Comparison of ENCODE assay signal across 15 cellular contexts in the genomic region with DNA sequence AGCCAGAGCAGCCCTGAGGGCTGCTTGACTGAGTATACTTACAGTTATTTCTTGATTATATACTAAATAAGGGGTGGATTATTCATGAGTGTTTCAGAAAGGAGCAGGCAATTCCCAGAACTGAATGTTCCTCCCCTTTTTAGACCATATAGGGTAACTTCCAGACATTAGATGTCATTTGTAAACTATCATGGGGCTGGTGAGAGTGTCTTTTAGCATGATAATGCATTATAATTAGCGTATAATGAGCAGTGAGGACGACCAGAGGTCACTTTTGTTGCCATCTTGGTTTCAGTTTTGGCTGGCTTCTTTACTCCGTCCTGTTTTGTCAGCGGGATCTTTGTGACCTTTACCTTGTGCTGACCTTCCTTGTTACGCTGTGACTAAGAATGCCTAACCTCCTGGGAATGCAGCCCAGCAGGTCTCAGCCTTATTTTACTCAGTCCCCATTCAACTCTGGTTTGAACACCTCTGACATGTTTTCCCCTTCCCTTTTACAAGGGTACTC. TPM values are rescaled to one million over a fixed set of nuclear protein-coding genes. Genes with fewer than 3 reads are reported as not detected.
DNase-seq lines count a peak whose midpoint lies in the region; ATAC-seq and TF ChIP-seq lines count a peak whose summit lies in the region.
"Had no signal": no experiment of that assay in that cellular context is flagged by ENCODE, and none has a peak within 500 bp of the region (broad histone marks: within the 10 kb centered on the region; RNA-seq: fewer than 3 reads in every experiment).

No MANE protein-coding gene starts in this region.

- peaks cover 3% of the 10 kb centered on the region for H3K4me1 ChIP-seq in parathyroid adenoma

- H3K9me3 ChIP-seq in parathyroid adenoma (ENCODE audit: control insufficient read depth, low read length): no peaks in the 10 kb centered on the region
- H3K9me3 ChIP-seq: HAP-1, ovary had no signal

- H3K27me3 ChIP-seq in parathyroid adenoma (ENCODE audit: control insufficient read depth, insufficient read depth, low read length): no peaks in the 10 kb centered on the region
- H3K27me3 ChIP-seq: ovary had no signal

- peak overlapping the region; percentile 49 for H3K27ac ChIP-seq in parathyroid adenoma
- H3K27ac ChIP-seq: ovary had no signal

- no peak for TF ChIP-seq RAD21 in Ishikawa (IDR thresholded peaks at IDR 0.05; ENCODE audit: low read depth)

- TF ChIP-seq EP300 in Ishikawa (IDR thresholded peaks at IDR 0.05; ENCODE audit: borderline replicate concordance): no peak

- in situ Hi-C loops in KBM-7 (cut with MboI; ENCODE audit: low pct_unique_long_range_greater_than_20kb, low sequenced_read_pairs): no loop called here

- no peaks in the 10 kb centered on the region for H3K79me2 ChIP-seq in parathyroid adenoma

- H3K4me2 ChIP-seq in parathyroid adenoma (ENCODE audit: low read length): peak overlapping the region; percentile 48

- H3K4me3 ChIP-seq in epithelial cell of proximal tubule (ENCODE audit: low read depth, low read length) (peak overlapping the region; percentile 17), parathyroid adenoma (ENCODE audit: low read depth, low read length) (no peak overlapping the region)
- H3K4me3 ChIP-seq: HAP-1, ovary had no signal

- no peak overlapping the region for H2AFZ ChIP-seq in parathyroid adenoma

- H3K9ac ChIP-seq in parathyroid adenoma: no peak overlapping the region

- ATAC-seq in GM19463 (IDR thresholded peaks at IDR 0.05; ENCODE audit: unreplicated experiment) (peak; percentile 49), HG02885 (IDR thresholded peaks at IDR 0.05; ENCODE audit: poor library complexity, unreplicated experiment) (no peak)
- ATAC-seq: stimulated activated naive CD8-positive, alpha-beta T cell treated with anti-CD3 and anti-CD28 coated beads, Interleukin-15, Interleukin-2, amounts not matched to agents 100 U/mL and 50 U/mL, for 24 hours had no signal

- TF ChIP-seq CTCF in epithelial cell of proximal tubule (conservative IDR thresholded peaks at IDR 0.05; ENCODE audit: low read depth, low read length): no peak
- no peak for TF ChIP-seq CTCF in parathyroid adenoma (IDR thresholded peaks at IDR 0.05)
- no peak for TF ChIP-seq CTCF in GM20000 (IDR thresholded peaks at IDR 0.05; ENCODE audit: extremely low read depth, missing control alignments)

- no peak for DNase-seq in epithelial cell of proximal tubule (ENCODE audit: low read depth)
- DNase-seq in NCI-H1417 treated with DMSO at 0.1 percent for 48 hours (lab: John Stamatoyannopoulos, UW): no peak
- DNase-seq in GM20000 (ENCODE audit: low spot score): no peak
- no peak for DNase-seq in KBM-7
- DNase-seq: activated naive CD4-positive, alpha-beta T cell treated with anti-CD3 and anti-CD28 coated beads for 36 hours; foreskin fibroblast; NCI-H748 treated with DMSO at 0.1 percent for 48 hours; ovary; stimulated activated CD4-positive, alpha-beta T cell treated with anti-CD3 and anti-CD28 coated beads, Interleukin-2, amount 100 ng/mL, for 48 hours; stimulated activated naive CD8-positive, alpha-beta T cell treated with anti-CD3 and anti-CD28 coated beads, Interleukin-15, Interleukin-2, amounts not matched to agents 100 U/mL and 50 U/mL, for 24 hours had no signal

- peaks cover 3% of the 10 kb centered on the region for H3K36me3 ChIP-seq in parathyroid adenoma (ENCODE audit: control insufficient read depth, insufficient read depth, low read length)
- H3K36me3 ChIP-seq: ovary had no signal

TF ChIP-seq in Ishikawa, 13 proteins besides CTCF, POLR2A, EP300 and RAD21:
- TF ChIP-seq TEAD4 (IDR thresholded peaks at IDR 0.05) (peak; percentile 90), CREB1 (IDR thresholded peaks at IDR 0.05; ENCODE audit: low read depth) (no peak)

RNA-seq across cellular contexts. Expression of a gene that starts 16.1 kb away (rescaled TPM):
- total RNA-seq in epithelial cell of proximal tubule: 24.7 and 31.5 TPM in 2 replicates
